1 cellular context compared by ENCODE assay signal in genomic region chr19:58499021-58499927, GRCh38.
A peak's percentile ranks its signal among the peaks of the same experiment; 100 is the strongest.
TF ChIP-seq lines count a peak whose summit lies in the region.

No MANE protein-coding gene starts in this region.

TF ChIP-seq in K562, 482 proteins besides CTCF, POLR2A, EP300 and RAD21 (continued from another document and continues in another):
- TF ChIP-seq CHD7 (IDR thresholded peaks at IDR 0.05; ENCODE audit: low read depth, low read length) (peak; percentile 50), KLF16 (IDR thresholded peaks at IDR 0.05) (no peak), ZBTB7A (IDR thresholded peaks at IDR 0.05; ENCODE audit: borderline replicate concordance, control insufficient read depth, low read depth, low read length) (peak; percentile 76; the same call in 1 of the 2 replicates), CSDE1 (IDR thresholded peaks at IDR 0.05) (no peak; a peak in 1 of 4 replicates), ZBTB8A (IDR thresholded peaks at IDR 0.05; ENCODE audit: partially characterized antibody) (no peak), SRSF1 (IDR thresholded peaks at IDR 0.05; ENCODE audit: low read depth, low read length) (no peak), ZNF655 (CRISPR knock-in tag; IDR thresholded peaks at IDR 0.05) (no peak), CTCFL (IDR thresholded peaks at IDR 0.05; ENCODE audit: borderline replicate concordance, insufficient read depth, low read depth, low read length, poor library complexity, severe bottlenecking) (no peak), FOXP4 (CRISPR knock-in tag; IDR thresholded peaks at IDR 0.05; ENCODE audit: borderline replicate concordance) (peak; percentile 49; the same call in 1 of the 2 replicates), PBX2 (CRISPR knock-in tag; IDR thresholded peaks at IDR 0.05; ENCODE audit: low read depth) (no peak), PBX2 (tag; conservative IDR thresholded peaks at IDR 0.05; ENCODE audit: low read depth) (no peak), HNRNPK (IDR thresholded peaks at IDR 0.05; ENCODE audit: low read depth, low read length, poor library complexity, severe bottlenecking) (no peak), ZNF609 (CRISPR knock-in tag; IDR thresholded peaks at IDR 0.05; ENCODE audit: borderline replicate concordance) (no peak), RBBP5 (IDR thresholded peaks at IDR 0.05; ENCODE audit: borderline replicate concordance, insufficient read depth, low read length, poor library complexity, severe bottlenecking) (peak; percentile 72), ERF (CRISPR knock-in tag; IDR thresholded peaks at IDR 0.05) (peak; percentile 90; the same call in 1 of the 2 replicates), SIN3A (IDR thresholded peaks at IDR 0.05; ENCODE audit: borderline replicate concordance in 2 of 2, control insufficient read depth in 1 of 2, low read depth in 2 of 2, low read length in 2 of 2) (peak; percentile 83 to 94; a peak in 3 of 4 replicates), LARP7 (IDR thresholded peaks at IDR 0.05) (no peak; the same call in 1 of the 2 replicates)
